22 cellular contexts compared by ENCODE assay signal in the genomic region with DNA sequence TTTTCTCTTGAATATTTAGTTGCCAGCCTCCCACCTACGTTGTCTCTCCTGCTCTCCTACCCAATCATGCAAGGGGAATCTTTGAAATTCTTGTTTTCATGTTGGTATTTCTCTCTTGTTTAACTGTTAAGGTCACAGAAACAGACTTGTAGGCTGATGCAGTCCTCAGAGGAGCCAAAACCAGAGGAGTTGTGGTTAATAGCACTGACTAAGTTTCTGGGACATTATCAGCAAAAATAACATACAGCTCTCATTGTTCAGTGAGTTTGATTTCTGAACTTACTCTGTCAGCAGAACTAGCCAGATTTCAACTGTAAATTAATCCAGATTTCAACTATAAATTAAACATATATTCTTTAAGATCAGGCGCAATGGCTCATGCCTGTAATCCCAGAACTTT.
"Had no signal": no experiment of that assay in that cellular context is flagged by ENCODE, and none has a peak within 500 bp of the region (broad histone marks: within the 10 kb centered on the region; RNA-seq: fewer than 3 reads in every experiment).

No MANE protein-coding gene starts in this region.

- H3K4me3 ChIP-seq: gastroesophageal sphincter, heart left ventricle, ovary, prostate gland, tibial artery had no signal

- ATAC-seq: activated CD4-positive, CD25-positive, alpha-beta regulatory T cell treated with anti-CD3 and anti-CD28 coated beads, Interleukin-2, amount 50 U/mL, for 24 hours; activated CD8-positive, alpha-beta T cell treated with anti-CD3 and anti-CD28 coated beads, Interleukin-2, amount 10 ng/mL, durations not matched to agents 7 days and 5 days; esophagus mucosa; gastroesophageal sphincter; heart left ventricle; left colon; natural killer cell treated with Interleukin-12 subunit alpha and Interleukin-12 subunit beta and Interleukin-15 and Interleukin-18, amount 100 ng/mL, for 72 hours had no signal

- H3K36me3 Mint-ChIP-seq: activated naive CD4-positive, alpha-beta T cell treated with anti-CD3 and anti-CD28 coated beads, Interleukin-2, amount 50 U/mL, for 72 hours; brain; memory B cell; natural killer cell treated with Interleukin-12 subunit alpha and Interleukin-12 subunit beta and Interleukin-15 and Interleukin-18, amount 100 ng/mL, for 72 hours had no signal

- H3K4me1 Mint-ChIP-seq: brain, memory B cell had no signal

- H3K9me3 Mint-ChIP-seq: memory B cell; natural killer cell treated with Interleukin-12 subunit alpha and Interleukin-12 subunit beta and Interleukin-15 and Interleukin-18, amount 100 ng/mL, for 72 hours; stimulated activated naive CD8-positive, alpha-beta T cell treated with anti-CD3 and anti-CD28 coated beads, Interleukin-15, Interleukin-2, amounts not matched to agents 100 ng/mL and 50 ng/mL, for 24 hours had no signal

- H3K27ac Mint-ChIP-seq: activated CD8-positive, alpha-beta T cell treated with anti-CD3 and anti-CD28 coated beads, Interleukin-2, amount 10 ng/mL, durations not matched to agents 7 days and 5 days; activated naive CD4-positive, alpha-beta T cell treated with anti-CD3 and anti-CD28 coated beads, Interleukin-2, amount 50 U/mL, for 72 hours; brain; memory B cell; natural killer cell treated with Interleukin-12 subunit alpha and Interleukin-12 subunit beta and Interleukin-15 and Interleukin-18, amount 100 ng/mL, for 72 hours; stimulated activated naive CD8-positive, alpha-beta T cell treated with anti-CD3 and anti-CD28 coated beads, Interleukin-15, Interleukin-2, amounts not matched to agents 100 ng/mL and 50 ng/mL, for 24 hours had no signal

- H3K27me3 ChIP-seq: gastroesophageal sphincter, heart left ventricle, ovary, tibial artery had no signal

- H3K4me1 ChIP-seq: gastroesophageal sphincter, heart left ventricle, prostate gland had no signal

- H3K4me3 Mint-ChIP-seq: activated CD8-positive, alpha-beta T cell treated with anti-CD3 and anti-CD28 coated beads, Interleukin-2, amount 10 ng/mL, durations not matched to agents 7 days and 5 days; brain; memory B cell; natural killer cell treated with Interleukin-12 subunit alpha and Interleukin-12 subunit beta and Interleukin-15 and Interleukin-18, amount 100 ng/mL, for 72 hours; stimulated activated naive CD8-positive, alpha-beta T cell treated with anti-CD3 and anti-CD28 coated beads, Interleukin-15, Interleukin-2, amounts not matched to agents 100 ng/mL and 50 ng/mL, for 24 hours had no signal

- H3K9me3 ChIP-seq: gastroesophageal sphincter, heart left ventricle, ovary, prostate gland, tibial artery had no signal

- H3K27ac ChIP-seq: gastroesophageal sphincter, heart left ventricle, ovary, prostate gland, tibial artery, VCaP had no signal

- H3K36me3 ChIP-seq: gastroesophageal sphincter, heart left ventricle, ovary, prostate gland, tibial artery had no signal

- DNase-seq: activated CD4-positive, alpha-beta T cell treated with anti-CD3 and anti-CD28 coated beads, Interleukin-2, amount 50 U/mL, for 1 hour; activated CD8-positive, alpha-beta T cell treated with anti-CD3 and anti-CD28 coated beads, Interleukin-2, amount 10 ng/mL, durations not matched to agents 7 days and 5 days; caudate nucleus; dermis blood vessel endothelial cell; effector CD8-positive, alpha-beta T cell; heart left ventricle; islet precursor cell; left colon; ovary; stimulated activated CD4-positive, alpha-beta T cell treated with anti-CD3 and anti-CD28 coated beads, Interleukin-2, amount 100 ng/mL, for 48 hours; stimulated activated CD8-positive, alpha-beta memory T cell treated with anti-CD3 and anti-CD28 coated beads, Interleukin-4, amount 100 ng/mL, for 48 hours; tibial artery had no signal
